ENCODE assay signal across 16 cellular contexts in the genomic region with DNA sequence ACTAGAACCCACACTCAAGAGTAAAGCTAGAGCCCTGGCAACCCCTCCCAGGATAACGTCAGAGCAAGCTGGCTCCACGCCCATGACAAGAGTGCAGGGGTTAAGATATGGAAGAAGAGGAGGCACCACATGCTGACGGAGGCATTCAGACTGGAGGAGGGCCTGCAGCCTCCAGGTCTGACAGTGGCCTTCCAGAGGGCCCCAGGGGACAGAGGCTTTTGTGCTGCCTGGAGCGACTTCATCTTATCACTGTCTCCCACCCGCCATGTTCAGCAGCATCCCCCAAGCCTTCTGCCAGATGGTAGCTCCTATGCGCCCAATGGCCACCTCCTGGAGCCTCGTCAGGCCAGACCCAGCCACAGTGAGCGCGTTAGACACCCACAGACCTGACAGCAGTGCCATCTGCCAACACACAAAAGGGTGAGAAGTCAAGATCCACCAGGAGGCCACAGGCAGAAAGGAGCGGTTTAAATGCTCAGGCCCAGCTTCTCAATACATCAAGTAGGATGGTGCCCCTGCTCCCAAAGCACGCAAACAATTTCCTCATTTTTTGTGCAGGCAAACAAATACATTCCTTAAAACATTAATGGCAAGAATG.
"Had no signal": no experiment of that assay in that cellular context is flagged by ENCODE, and none has a peak within 500 bp of the region (broad histone marks: within the 10 kb centered on the region; RNA-seq: fewer than 3 reads in every experiment).

No MANE protein-coding gene starts in this region.

- ATAC-seq: foreskin keratinocyte; left lung; stimulated activated naive CD8-positive, alpha-beta T cell treated with anti-CD3 and anti-CD28 coated beads, Interleukin-15, amount 100 ng/mL, for 72 hours had no signal

- DNase-seq: activated CD4-positive, alpha-beta memory T cell treated with anti-CD3 and anti-CD28 coated beads for 36 hours; activated naive CD8-positive, alpha-beta T cell treated with anti-CD3 and anti-CD28 coated beads for 36 hours; activated T-cell treated with anti-CD3 and anti-CD28 coated beads for 4 hours; amygdala; caudate nucleus; colonic mucosa; endodermal cell; foreskin keratinocyte; kidney; left lung; midbrain; retina; stimulated activated CD4-positive, alpha-beta T cell treated with anti-CD3 and anti-CD28 coated beads, Interleukin-1b, Interleukin-23, amount 100 ng/mL, for 48 hours; stimulated activated naive CD8-positive, alpha-beta T cell treated with anti-CD3 and anti-CD28 coated beads, Interleukin-15, amount 100 ng/mL, for 72 hours; transverse colon; uterus had no signal
